Comparison of ENCODE assay signal across 2 cellular contexts in the genomic region with DNA sequence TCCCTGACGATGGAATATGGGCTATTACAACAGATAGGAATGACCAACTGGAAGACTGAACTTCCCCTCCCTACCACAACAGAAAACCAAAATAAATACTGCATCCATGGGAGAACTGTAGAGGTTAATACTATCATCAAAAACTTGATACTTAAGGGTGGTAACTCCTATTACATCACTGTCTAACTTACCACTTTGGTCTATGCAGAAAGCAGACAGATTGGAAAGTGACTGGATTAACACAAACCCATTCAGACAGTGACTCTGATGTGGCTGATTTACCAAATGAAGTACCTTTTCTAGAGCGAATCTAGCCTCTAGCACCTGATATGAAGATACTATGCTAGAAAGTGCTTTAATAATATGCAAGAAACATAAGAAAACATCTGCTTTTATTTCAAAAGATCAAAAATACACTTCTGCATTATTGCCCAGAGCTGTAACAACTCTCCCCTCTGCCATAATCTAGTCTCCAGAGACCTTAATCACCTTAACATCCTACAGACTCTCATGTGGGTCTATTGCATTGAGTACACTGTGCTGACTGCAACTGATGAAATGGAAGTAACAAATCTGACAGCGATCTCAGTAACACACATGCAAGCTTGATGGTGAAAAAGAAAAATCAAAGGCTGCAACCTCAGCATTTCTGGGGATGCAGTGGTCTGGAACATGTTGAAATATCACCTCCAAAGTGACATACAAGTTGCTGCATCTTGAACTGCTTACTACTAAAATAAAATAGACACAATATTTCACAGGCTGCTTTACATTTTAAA.
TF ChIP-seq lines count a peak whose summit lies in the region.

No MANE protein-coding gene starts in this region.

TF ChIP-seq in IMR-90, 13 proteins besides CTCF, POLR2A, EP300 and RAD21:
- TF ChIP-seq MAFK (IDR thresholded peaks at IDR 0.05; ENCODE audit: low read depth, low read length), result peak; percentile 53
- TF ChIP-seq RFX5 (IDR thresholded peaks at IDR 0.05; ENCODE audit: low read depth, low read length), result no peak

TF ChIP-seq in K562, 482 proteins besides CTCF, POLR2A, EP300 and RAD21:
- no peak for TF ChIP-seq BDP1 (IDR thresholded peaks at IDR 0.05; ENCODE audit: insufficient read depth, insufficient read length)
- peak; percentile 25; the same call in 1 of the 2 replicates for TF ChIP-seq MAFF (IDR thresholded peaks at IDR 0.05; ENCODE audit: low read length)
- TF ChIP-seq ZNF316 (IDR thresholded peaks at IDR 0.05), result peak; percentile 29; the same call in 1 of the 2 replicates
